8 cellular contexts compared by ENCODE assay signal in genomic region chr1:155256101-155256852, GRCh38. TPM values are rescaled to one million over a fixed set of nuclear protein-coding genes. Genes with fewer than 3 reads are reported as not detected.
DNase-seq lines count a peak whose midpoint lies in the region; ATAC-seq and TF ChIP-seq lines count a peak whose summit lies in the region.

No MANE protein-coding gene starts in this region.

- H3K9me3 ChIP-seq in upper lobe of right lung = no peaks in the 10 kb centered on the region

- H3K27me3 ChIP-seq in upper lobe of right lung = no peaks in the 10 kb centered on the region

- H3K4me1 Mint-ChIP-seq in activated naive CD4-positive, alpha-beta T cell treated with anti-CD3 and anti-CD28 coated beads, Interleukin-2, amount 10 ng/mL, durations not matched to agents 7 days and 5 days = peaks cover 50% of the 10 kb centered on the region
- H3K4me1 Mint-ChIP-seq in chondrocyte (ENCODE audit: low read depth) = peaks cover 43% of the 10 kb centered on the region
- peaks cover 31% of the 10 kb centered on the region for H3K4me1 Mint-ChIP-seq in mesothelial cell of epicardium

- H3K27ac Mint-ChIP-seq in activated naive CD4-positive, alpha-beta T cell treated with anti-CD3 and anti-CD28 coated beads, Interleukin-2, amount 10 ng/mL, durations not matched to agents 7 days and 5 days = no peak overlapping the region
- peak overlapping the region; percentile 93 for H3K27ac Mint-ChIP-seq in chondrocyte (ENCODE audit: unreplicated experiment)
- peak overlapping the region; percentile 93 for H3K27ac Mint-ChIP-seq in mesothelial cell of epicardium

- no peak for ATAC-seq in upper lobe of right lung

- peaks cover 36% of the 10 kb centered on the region for H3K36me3 ChIP-seq in upper lobe of right lung

- DNase-seq in activated naive CD4-positive, alpha-beta T cell treated with anti-CD3 and anti-CD28 coated beads, Interleukin-2, amount 10 ng/mL, durations not matched to agents 7 days and 5 days = no peak
- no peak for DNase-seq in activated naive CD4-positive, alpha-beta T cell treated with Interleukin-2 at 50 U/mL for 16 hours
- no peak for DNase-seq in chondrocyte (ENCODE audit: low spot score)
- DNase-seq in mesothelial cell of epicardium (ENCODE audit: low spot score in 2 of 2, unreplicated experiment in 2 of 2) = no peak
- DNase-seq in upper lobe of right lung = no peak
- no peak for DNase-seq in CD1c-positive myeloid dendritic cell (ENCODE audit: extremely low spot score)
- DNase-seq in NCI-H345 treated with DMSO at 0.1 percent for 48 hours (lab: John Stamatoyannopoulos, UW; ENCODE audit: unreplicated experiment) = no peak
- no peak for DNase-seq in MV-4-11 (lab: John Stamatoyannopoulos, UW)

- intact Hi-C loops in upper lobe of right lung (cut with DNase I) = loop anchor here (10.0 kb wide), 1 partner anchor 69 kb away; the partner anchor contains the start of gene RUSC1

- H3K36me3 Mint-ChIP-seq in activated naive CD4-positive, alpha-beta T cell treated with anti-CD3 and anti-CD28 coated beads, Interleukin-2, amount 10 ng/mL, durations not matched to agents 7 days and 5 days = peaks cover 32% of the 10 kb centered on the region
- H3K36me3 Mint-ChIP-seq in chondrocyte (ENCODE audit: low read depth) (peaks cover 17% of the 10 kb centered on the region), mesothelial cell of epicardium (peaks cover 20% of the 10 kb centered on the region)

- H3K27ac ChIP-seq in upper lobe of right lung = peak overlapping the region; percentile 95

- no peaks in the 10 kb centered on the region for H3K9me3 Mint-ChIP-seq in activated naive CD4-positive, alpha-beta T cell treated with anti-CD3 and anti-CD28 coated beads, Interleukin-2, amount 10 ng/mL, durations not matched to agents 7 days and 5 days
- H3K9me3 Mint-ChIP-seq in chondrocyte (ENCODE audit: low read depth) (no peaks in the 10 kb centered on the region), mesothelial cell of epicardium (no peaks in the 10 kb centered on the region)

- H3K4me3 ChIP-seq in upper lobe of right lung = peak overlapping the region; percentile 86

- H3K27me3 Mint-ChIP-seq in activated naive CD4-positive, alpha-beta T cell treated with anti-CD3 and anti-CD28 coated beads, Interleukin-2, amount 10 ng/mL, durations not matched to agents 7 days and 5 days = no peaks in the 10 kb centered on the region
- no peaks in the 10 kb centered on the region for H3K27me3 Mint-ChIP-seq in chondrocyte (ENCODE audit: low read depth)
- no peaks in the 10 kb centered on the region for H3K27me3 Mint-ChIP-seq in mesothelial cell of epicardium (ENCODE audit: low read depth)

- peaks cover 27% of the 10 kb centered on the region for H3K4me1 ChIP-seq in upper lobe of right lung

- peak overlapping the region; percentile 79 for H3K4me3 Mint-ChIP-seq in activated naive CD4-positive, alpha-beta T cell treated with anti-CD3 and anti-CD28 coated beads, Interleukin-2, amount 10 ng/mL, durations not matched to agents 7 days and 5 days
- H3K4me3 Mint-ChIP-seq in chondrocyte (ENCODE audit: unreplicated experiment) = peak overlapping the region; percentile 83
- peak overlapping the region; percentile 75 for H3K4me3 Mint-ChIP-seq in mesothelial cell of epicardium

- no peak for TF ChIP-seq CTCF in chondrocyte (IDR thresholded peaks at IDR 0.05)
- no peak for TF ChIP-seq CTCF in mesothelial cell of epicardium (IDR thresholded peaks at IDR 0.05; ENCODE audit: unreplicated experiment)
- TF ChIP-seq CTCF in upper lobe of right lung (IDR thresholded peaks at IDR 0.05) = no peak

- CTCF ChIA-PET in activated naive CD4-positive, alpha-beta T cell treated with anti-CD3 and anti-CD28 coated beads, Interleukin-2, amount 10 ng/mL, durations not matched to agents 7 days and 5 days (lab: Charles Lee) = interaction anchor here (1.1 to 1.6 kb wide), 3 partner anchors 16 to 67 kb away, joined by 3 to 6 read pairs (median 4); partner anchors contain the start of gene CLK2

RNA-seq across cellular contexts. Expression of gene ENTREP3, which starts 1.0 kb away (rescaled TPM):
- total RNA-seq in chondrocyte (34.0 to 42.8 TPM (median 42.8 TPM) in 3 replicates), mesothelial cell of epicardium (51.9 to 56.1 TPM (median 56.0 TPM) in 3 replicates), upper lobe of right lung (27.8 TPM)

RNA-seq across cellular contexts. Expression of gene SCAMP3, which starts 5.9 kb away (rescaled TPM):
- total RNA-seq in chondrocyte (68.3 to 77.1 TPM (median 71.4 TPM) in 3 replicates), mesothelial cell of epicardium (46.8 to 50.5 TPM (median 49.8 TPM) in 3 replicates), upper lobe of right lung (70.9 TPM)

RNA-seq across cellular contexts. Expression of gene CLK2, which starts 17.0 kb away (rescaled TPM):
- total RNA-seq in chondrocyte (36.7 to 50.2 TPM (median 37.0 TPM) in 3 replicates), mesothelial cell of epicardium (104 to 108 TPM (median 105 TPM) in 3 replicates), upper lobe of right lung (51.2 TPM)

RNA-seq across cellular contexts. Expression of gene HCN3, which starts 21.0 kb away (rescaled TPM):
- total RNA-seq in chondrocyte = 4.3 to 4.4 TPM (median 4.4 TPM) in 3 replicates
- 12.9 to 13.6 TPM (median 13.1 TPM) in 3 replicates for total RNA-seq in mesothelial cell of epicardium
- total RNA-seq in upper lobe of right lung = 2.6 TPM

RNA-seq across cellular contexts. Expression of gene PKLR, which starts 45.0 kb away (rescaled TPM):
- total RNA-seq in chondrocyte (not detected in 3 replicates), mesothelial cell of epicardium (0.11 TPM in 1 of 3 replicates, not detected in the others), upper lobe of right lung (not detected)
